In the genomic region with DNA sequence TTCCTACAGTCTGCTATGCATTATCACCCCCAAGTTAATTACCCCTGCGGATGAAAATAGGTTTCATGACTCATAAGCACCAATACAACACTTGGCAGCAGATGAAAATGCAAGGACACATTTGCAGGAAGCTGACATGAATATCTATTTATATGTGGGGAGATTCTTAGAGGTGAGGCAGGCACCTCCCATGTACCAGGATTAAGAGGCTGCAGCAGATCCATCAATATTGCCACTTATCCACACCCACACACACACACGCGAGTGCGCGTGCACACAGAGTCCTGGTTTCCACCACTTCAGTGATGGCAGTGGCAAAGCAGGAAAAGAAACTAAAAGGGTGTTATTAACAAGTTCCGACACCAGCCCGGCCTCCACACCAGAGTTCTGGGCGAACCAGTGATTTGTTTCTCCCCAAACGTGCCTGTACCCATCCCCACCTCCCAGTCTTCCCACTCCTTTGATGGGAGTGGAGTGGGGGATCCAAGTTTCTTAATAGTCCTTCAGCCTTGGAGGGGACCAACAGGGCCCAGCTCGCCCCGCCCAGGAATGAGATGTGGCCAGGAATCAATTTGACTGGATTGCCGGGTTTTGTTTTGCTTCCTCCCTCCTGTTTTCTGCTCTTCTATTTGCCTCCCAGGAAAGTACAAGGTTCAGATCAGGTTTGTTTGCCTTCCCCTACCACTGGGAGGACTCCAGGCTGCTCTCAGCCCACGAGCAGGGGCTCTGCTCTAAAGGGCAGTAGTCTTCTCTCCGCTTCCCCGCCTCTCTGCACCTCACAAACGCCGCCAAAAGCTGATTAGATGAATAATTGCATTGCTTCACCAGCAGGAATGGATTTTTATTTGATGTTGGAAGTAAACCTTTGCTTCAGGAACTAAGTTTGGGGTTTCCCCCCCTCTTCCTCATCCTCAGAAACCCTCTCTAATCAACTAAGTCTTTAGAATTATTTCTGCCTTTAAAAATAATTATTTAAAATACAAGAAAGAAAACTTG, we compare ENCODE assay signal across 1 cellular context.
TF ChIP-seq lines count a peak whose summit lies in the region.

No MANE protein-coding gene starts in this region.

TF ChIP-seq in HepG2, 621 proteins besides CTCF, POLR2A, EP300 and RAD21 (continued from another document and continues in another):
- TF ChIP-seq, protein P1, sequence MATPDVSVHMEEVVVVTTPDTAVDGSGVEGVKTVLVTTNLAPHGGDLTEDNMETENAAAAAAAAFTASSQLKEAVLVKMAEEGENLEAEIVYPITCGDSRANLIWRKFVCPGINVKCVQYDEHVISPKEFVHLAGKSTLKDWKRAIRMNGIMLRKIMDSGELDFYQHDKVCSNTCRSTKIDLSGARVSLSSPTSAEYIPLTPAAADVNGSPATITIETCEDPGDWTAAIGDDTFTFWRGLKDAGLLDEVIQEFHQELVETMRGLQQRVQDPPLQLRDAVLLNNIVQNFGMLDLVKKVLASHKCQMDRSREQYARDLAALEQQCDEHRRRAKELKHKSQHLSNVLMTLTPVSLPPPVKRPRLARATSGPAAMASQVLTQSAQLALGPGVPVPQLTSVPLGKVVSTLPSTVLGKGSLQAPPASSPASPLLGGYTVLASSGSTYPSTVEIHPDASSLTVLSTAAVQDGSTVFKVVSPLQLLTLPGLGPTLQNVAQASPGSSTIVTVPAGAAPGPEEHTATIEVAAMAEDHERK (CRISPR knock-in tag; IDR thresholded peaks at IDR 0.05; ENCODE audit: low read depth): no peak
- TF ChIP-seq ATF7 (IDR thresholded peaks at IDR 0.05) (no peak), ATF7 (CRISPR knock-in tag; IDR thresholded peaks at IDR 0.05) (no peak), MYC (CRISPR knock-in tag; IDR thresholded peaks at IDR 0.05; ENCODE audit: borderline replicate concordance) (peak; percentile 38; the same call in 1 of the 2 replicates), KLF16 (CRISPR knock-in tag; IDR thresholded peaks at IDR 0.05) (peak in 1 of 2 experiments; percentile 56; a peak in 1 of 4 replicates), SPEN (CRISPR knock-in tag; IDR thresholded peaks at IDR 0.05; ENCODE audit: low read depth) (no peak; the same call in 1 of the 2 replicates), CHCHD3 (CRISPR knock-in tag; IDR thresholded peaks at IDR 0.05) (no peak), ZNF790 (CRISPR knock-in tag; IDR thresholded peaks at IDR 0.05; ENCODE audit: borderline replicate concordance) (no peak), U2AF1 (optimal IDR thresholded peaks at IDR 0.05; ENCODE audit: low read depth, low read length) (no peak), ELF3 (CRISPR knock-in tag; IDR thresholded peaks at IDR 0.05) (peak; percentile 76), FOXJ3 (CRISPR knock-in tag; IDR thresholded peaks at IDR 0.05; ENCODE audit: borderline replicate concordance) (peak; percentile 62; the same call in 1 of the 2 replicates), RELA (CRISPR knock-in tag; IDR thresholded peaks at IDR 0.05) (no peak), IRF2 (CRISPR knock-in tag; IDR thresholded peaks at IDR 0.05) (peak; percentile 85; the same call in 1 of the 2 replicates), ZNF598 (CRISPR knock-in tag; IDR thresholded peaks at IDR 0.05; ENCODE audit: borderline replicate concordance) (no peak), ZNF570 (CRISPR knock-in tag; IDR thresholded peaks at IDR 0.05; ENCODE audit: borderline replicate concordance) (no peak), ZSCAN9 (CRISPR knock-in tag; IDR thresholded peaks at IDR 0.05; ENCODE audit: borderline replicate concordance) (peak; percentile 70; the same call in 1 of the 2 replicates), MIER3 (CRISPR knock-in tag; IDR thresholded peaks at IDR 0.05; ENCODE audit: borderline replicate concordance) (0 out of 2 replicates have a peak, but pooled peaks have one; percentile 64), PHF21A (CRISPR knock-in tag; IDR thresholded peaks at IDR 0.05) (peak; percentile 91), SP140L (CRISPR knock-in tag; IDR thresholded peaks at IDR 0.05; ENCODE audit: borderline replicate concordance) (no peak), ZNF557 (CRISPR knock-in tag; IDR thresholded peaks at IDR 0.05) (no peak), FLYWCH1 (CRISPR knock-in tag; IDR thresholded peaks at IDR 0.05) (no peak), TOPORS (CRISPR knock-in tag; IDR thresholded peaks at IDR 0.05) (no peak), CCDC6 (CRISPR knock-in tag; IDR thresholded peaks at IDR 0.05) (no peak), RXRA (CRISPR knock-in tag; IDR thresholded peaks at IDR 0.05) (peak; percentile 66), KDM5B (CRISPR knock-in tag; IDR thresholded peaks at IDR 0.05; ENCODE audit: borderline replicate concordance) (no peak), GATA4 (IDR thresholded peaks at IDR 0.05; ENCODE audit: borderline replicate concordance, low read depth) (0 out of 2 replicates have a peak, but pooled peaks have one; percentile 47), CBFB (CRISPR knock-in tag; IDR thresholded peaks at IDR 0.05) (no peak), ZNF329 (CRISPR knock-in tag; IDR thresholded peaks at IDR 0.05; ENCODE audit: low read depth) (no peak), TCF7L2 (IDR thresholded peaks at IDR 0.05; ENCODE audit: low read depth, low read length) (no peak), TEAD2 (CRISPR knock-in tag; IDR thresholded peaks at IDR 0.05) (no peak)
- TF ChIP-seq, protein P2, sequence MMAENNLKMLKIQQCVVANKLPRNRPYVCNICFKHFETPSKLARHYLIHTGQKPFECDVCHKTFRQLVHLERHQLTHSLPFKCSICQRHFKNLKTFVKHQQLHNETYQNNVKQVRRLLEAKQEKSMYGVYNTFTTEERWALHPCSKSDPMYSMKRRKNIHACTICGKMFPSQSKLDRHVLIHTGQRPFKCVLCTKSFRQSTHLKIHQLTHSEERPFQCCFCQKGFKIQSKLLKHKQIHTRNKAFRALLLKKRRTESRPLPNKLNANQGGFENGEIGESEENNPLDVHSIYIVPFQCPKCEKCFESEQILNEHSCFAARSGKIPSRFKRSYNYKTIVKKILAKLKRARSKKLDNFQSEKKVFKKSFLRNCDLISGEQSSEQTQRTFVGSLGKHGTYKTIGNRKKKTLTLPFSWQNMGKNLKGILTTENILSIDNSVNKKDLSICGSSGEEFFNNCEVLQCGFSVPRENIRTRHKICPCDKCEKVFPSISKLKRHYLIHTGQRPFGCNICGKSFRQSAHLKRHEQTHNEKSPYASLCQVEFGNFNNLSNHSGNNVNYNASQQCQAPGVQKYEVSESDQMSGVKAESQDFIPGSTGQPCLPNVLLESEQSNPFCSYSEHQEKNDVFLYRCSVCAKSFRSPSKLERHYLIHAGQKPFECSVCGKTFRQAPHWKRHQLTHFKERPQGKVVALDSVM (CRISPR knock-in tag; IDR thresholded peaks at IDR 0.05): peak; percentile 24; the same call in 1 of the 2 replicates
- TF ChIP-seq, protein P3, sequence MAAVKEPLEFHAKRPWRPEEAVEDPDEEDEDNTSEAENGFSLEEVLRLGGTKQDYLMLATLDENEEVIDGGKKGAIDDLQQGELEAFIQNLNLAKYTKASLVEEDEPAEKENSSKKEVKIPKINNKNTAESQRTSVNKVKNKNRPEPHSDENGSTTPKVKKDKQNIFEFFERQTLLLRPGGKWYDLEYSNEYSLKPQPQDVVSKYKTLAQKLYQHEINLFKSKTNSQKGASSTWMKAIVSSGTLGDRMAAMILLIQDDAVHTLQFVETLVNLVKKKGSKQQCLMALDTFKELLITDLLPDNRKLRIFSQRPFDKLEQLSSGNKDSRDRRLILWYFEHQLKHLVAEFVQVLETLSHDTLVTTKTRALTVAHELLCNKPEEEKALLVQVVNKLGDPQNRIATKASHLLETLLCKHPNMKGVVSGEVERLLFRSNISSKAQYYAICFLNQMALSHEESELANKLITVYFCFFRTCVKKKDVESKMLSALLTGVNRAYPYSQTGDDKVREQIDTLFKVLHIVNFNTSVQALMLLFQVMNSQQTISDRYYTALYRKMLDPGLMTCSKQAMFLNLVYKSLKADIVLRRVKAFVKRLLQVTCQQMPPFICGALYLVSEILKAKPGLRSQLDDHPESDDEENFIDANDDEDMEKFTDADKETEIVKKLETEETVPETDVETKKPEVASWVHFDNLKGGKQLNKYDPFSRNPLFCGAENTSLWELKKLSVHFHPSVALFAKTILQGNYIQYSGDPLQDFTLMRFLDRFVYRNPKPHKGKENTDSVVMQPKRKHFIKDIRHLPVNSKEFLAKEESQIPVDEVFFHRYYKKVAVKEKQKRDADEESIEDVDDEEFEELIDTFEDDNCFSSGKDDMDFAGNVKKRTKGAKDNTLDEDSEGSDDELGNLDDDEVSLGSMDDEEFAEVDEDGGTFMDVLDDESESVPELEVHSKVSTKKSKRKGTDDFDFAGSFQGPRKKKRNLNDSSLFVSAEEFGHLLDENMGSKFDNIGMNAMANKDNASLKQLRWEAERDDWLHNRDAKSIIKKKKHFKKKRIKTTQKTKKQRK (IDR thresholded peaks at IDR 0.05; ENCODE audit: low read length): no peak
- TF ChIP-seq, protein P4, sequence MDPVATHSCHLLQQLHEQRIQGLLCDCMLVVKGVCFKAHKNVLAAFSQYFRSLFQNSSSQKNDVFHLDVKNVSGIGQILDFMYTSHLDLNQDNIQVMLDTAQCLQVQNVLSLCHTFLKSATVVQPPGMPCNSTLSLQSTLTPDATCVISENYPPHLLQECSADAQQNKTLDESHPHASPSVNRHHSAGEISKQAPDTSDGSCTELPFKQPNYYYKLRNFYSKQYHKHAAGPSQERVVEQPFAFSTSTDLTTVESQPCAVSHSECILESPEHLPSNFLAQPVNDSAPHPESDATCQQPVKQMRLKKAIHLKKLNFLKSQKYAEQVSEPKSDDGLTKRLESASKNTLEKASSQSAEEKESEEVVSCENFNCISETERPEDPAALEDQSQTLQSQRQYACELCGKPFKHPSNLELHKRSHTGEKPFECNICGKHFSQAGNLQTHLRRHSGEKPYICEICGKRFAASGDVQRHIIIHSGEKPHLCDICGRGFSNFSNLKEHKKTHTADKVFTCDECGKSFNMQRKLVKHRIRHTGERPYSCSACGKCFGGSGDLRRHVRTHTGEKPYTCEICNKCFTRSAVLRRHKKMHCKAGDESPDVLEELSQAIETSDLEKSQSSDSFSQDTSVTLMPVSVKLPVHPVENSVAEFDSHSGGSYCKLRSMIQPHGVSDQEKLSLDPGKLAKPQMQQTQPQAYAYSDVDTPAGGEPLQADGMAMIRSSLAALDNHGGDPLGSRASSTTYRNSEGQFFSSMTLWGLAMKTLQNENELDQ (CRISPR knock-in tag; IDR thresholded peaks at IDR 0.05; ENCODE audit: borderline replicate concordance): no peak
- TF ChIP-seq, protein P5, sequence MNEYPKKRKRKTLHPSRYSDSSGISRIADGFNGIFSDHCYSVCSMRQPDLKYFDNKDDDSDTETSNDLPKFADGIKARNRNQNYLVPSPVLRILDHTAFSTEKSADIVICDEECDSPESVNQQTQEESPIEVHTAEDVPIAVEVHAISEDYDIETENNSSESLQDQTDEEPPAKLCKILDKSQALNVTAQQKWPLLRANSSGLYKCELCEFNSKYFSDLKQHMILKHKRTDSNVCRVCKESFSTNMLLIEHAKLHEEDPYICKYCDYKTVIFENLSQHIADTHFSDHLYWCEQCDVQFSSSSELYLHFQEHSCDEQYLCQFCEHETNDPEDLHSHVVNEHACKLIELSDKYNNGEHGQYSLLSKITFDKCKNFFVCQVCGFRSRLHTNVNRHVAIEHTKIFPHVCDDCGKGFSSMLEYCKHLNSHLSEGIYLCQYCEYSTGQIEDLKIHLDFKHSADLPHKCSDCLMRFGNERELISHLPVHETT (CRISPR knock-in tag; conservative IDR thresholded peaks at IDR 0.05): no peak
- TF ChIP-seq, protein P6, sequence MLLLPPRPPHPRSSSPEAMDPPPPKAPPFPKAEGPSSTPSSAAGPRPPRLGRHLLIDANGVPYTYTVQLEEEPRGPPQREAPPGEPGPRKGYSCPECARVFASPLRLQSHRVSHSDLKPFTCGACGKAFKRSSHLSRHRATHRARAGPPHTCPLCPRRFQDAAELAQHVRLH (CRISPR knock-in tag; IDR thresholded peaks at IDR 0.05; ENCODE audit: borderline replicate concordance, low read depth): peak; percentile 36; the same call in 1 of the 2 replicates
- TF ChIP-seq, protein P7, sequence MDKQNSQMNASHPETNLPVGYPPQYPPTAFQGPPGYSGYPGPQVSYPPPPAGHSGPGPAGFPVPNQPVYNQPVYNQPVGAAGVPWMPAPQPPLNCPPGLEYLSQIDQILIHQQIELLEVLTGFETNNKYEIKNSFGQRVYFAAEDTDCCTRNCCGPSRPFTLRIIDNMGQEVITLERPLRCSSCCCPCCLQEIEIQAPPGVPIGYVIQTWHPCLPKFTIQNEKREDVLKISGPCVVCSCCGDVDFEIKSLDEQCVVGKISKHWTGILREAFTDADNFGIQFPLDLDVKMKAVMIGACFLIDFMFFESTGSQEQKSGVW (CRISPR knock-in tag; IDR thresholded peaks at IDR 0.05; ENCODE audit: borderline replicate concordance): no peak
- TF ChIP-seq, protein P8, sequence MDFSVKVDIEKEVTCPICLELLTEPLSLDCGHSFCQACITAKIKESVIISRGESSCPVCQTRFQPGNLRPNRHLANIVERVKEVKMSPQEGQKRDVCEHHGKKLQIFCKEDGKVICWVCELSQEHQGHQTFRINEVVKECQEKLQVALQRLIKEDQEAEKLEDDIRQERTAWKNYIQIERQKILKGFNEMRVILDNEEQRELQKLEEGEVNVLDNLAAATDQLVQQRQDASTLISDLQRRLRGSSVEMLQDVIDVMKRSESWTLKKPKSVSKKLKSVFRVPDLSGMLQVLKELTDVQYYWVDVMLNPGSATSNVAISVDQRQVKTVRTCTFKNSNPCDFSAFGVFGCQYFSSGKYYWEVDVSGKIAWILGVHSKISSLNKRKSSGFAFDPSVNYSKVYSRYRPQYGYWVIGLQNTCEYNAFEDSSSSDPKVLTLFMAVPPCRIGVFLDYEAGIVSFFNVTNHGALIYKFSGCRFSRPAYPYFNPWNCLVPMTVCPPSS (IDR thresholded peaks at IDR 0.05): no peak
- TF ChIP-seq, protein P9, sequence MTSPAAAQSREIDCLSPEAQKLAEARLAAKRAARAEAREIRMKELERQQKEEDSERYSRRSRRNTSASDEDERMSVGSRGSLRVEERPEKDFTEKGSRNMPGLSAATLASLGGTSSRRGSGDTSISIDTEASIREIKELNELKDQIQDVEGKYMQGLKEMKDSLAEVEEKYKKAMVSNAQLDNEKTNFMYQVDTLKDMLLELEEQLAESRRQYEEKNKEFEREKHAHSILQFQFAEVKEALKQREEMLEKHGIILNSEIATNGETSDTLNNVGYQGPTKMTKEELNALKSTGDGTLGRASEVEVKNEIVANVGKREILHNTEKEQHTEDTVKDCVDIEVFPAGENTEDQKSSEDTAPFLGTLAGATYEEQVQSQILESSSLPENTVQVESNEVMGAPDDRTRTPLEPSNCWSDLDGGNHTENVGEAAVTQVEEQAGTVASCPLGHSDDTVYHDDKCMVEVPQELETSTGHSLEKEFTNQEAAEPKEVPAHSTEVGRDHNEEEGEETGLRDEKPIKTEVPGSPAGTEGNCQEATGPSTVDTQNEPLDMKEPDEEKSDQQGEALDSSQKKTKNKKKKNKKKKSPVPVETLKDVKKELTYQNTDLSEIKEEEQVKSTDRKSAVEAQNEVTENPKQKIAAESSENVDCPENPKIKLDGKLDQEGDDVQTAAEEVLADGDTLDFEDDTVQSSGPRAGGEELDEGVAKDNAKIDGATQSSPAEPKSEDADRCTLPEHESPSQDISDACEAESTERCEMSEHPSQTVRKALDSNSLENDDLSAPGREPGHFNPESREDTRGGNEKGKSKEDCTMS (CRISPR knock-in tag; conservative IDR thresholded peaks at IDR 0.05): no peak
- TF ChIP-seq, protein P10, sequence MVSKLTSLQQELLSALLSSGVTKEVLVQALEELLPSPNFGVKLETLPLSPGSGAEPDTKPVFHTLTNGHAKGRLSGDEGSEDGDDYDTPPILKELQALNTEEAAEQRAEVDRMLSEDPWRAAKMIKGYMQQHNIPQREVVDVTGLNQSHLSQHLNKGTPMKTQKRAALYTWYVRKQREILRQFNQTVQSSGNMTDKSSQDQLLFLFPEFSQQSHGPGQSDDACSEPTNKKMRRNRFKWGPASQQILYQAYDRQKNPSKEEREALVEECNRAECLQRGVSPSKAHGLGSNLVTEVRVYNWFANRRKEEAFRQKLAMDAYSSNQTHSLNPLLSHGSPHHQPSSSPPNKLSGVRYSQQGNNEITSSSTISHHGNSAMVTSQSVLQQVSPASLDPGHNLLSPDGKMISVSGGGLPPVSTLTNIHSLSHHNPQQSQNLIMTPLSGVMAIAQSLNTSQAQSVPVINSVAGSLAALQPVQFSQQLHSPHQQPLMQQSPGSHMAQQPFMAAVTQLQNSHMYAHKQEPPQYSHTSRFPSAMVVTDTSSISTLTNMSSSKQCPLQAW (CRISPR knock-in tag; IDR thresholded peaks at IDR 0.05): peak; percentile 59
